ENCODE assay signal across 32 cellular contexts in genomic region chr6:41122373-41122772, GRCh38. TPM values are rescaled to one million over a fixed set of nuclear protein-coding genes. Genes with fewer than 3 reads are reported as not detected.
DNase-seq lines count a peak whose midpoint lies in the region; TF ChIP-seq lines count a peak whose summit lies in the region.
"Had no signal": no experiment of that assay in that cellular context is flagged by ENCODE, and none has a peak within 500 bp of the region (broad histone marks: within the 10 kb centered on the region; RNA-seq: fewer than 3 reads in every experiment).

No MANE protein-coding gene starts in this region.

- no peak overlapping the region for H3K4me3 Mint-ChIP-seq in HFFc6
- H3K4me3 Mint-ChIP-seq: activated CD4-positive, alpha-beta memory T cell treated with anti-CD3 and anti-CD28 coated beads, Interleukin-2, amount 10 ng/mL, durations not matched to agents 7 days and 5 days; activated naive CD8-positive, alpha-beta T cell treated with anti-CD3 and anti-CD28 coated beads, Interleukin-2, amount 10 ng/mL, durations not matched to agents 7 days and 5 days; effector memory CD8-positive, alpha-beta T cell; naive B cell; stimulated activated memory B cell treated with anti-CD40 and anti-IgM and Interleukin-4, amounts not matched to agents 10 μg/mL and 1 μg/mL and 100 μg/mL, for 72 hours had no signal

- H3K27me3 ChIP-seq in AG04450 (ENCODE audit: control insufficient read depth, insufficient read depth, low read length) (no peaks in the 10 kb centered on the region), smooth muscle cell (ENCODE audit: low read depth) (no peaks in the 10 kb centered on the region)
- H3K27me3 ChIP-seq in effector memory CD4-positive, alpha-beta T cell (replicated peaks; ENCODE audit: control insufficient read depth, insufficient read depth, low read length, poor library complexity, severe bottlenecking): no peaks in the 10 kb centered on the region
- H3K27me3 ChIP-seq: colonic mucosa, esophagus muscularis mucosa, SJSA1, spleen had no signal

- WGBS in smooth muscle cell (ENCODE audit: low lambda C conversion rate): 61% methylated on average over 1 of the region's 1 CpG

- CTCF ChIA-PET in AG04450 (lab: Charles Lee): no interaction called here

- H3K4me3 ChIP-seq in AG04450 (ENCODE audit: low read depth, low read length) (no peak overlapping the region), smooth muscle cell (no peak overlapping the region)
- H3K4me3 ChIP-seq in effector memory CD4-positive, alpha-beta T cell (ENCODE audit: insufficient read depth, low read depth, low read length, poor library complexity, severe bottlenecking): no peak overlapping the region
- H3K4me3 ChIP-seq: A549, colonic mucosa, esophagus muscularis mucosa, SJSA1, spleen had no signal

- H3K36me3 ChIP-seq in smooth muscle cell (ENCODE audit: low read depth): no peaks in the 10 kb centered on the region
- peaks cover 3% of the 10 kb centered on the region for H3K36me3 ChIP-seq in effector memory CD4-positive, alpha-beta T cell (ENCODE audit: control insufficient read depth, insufficient read depth, low read length)
- H3K36me3 ChIP-seq: colonic mucosa, SJSA1 had no signal

- H3K4me2 ChIP-seq in smooth muscle cell: no peak overlapping the region
- H3K4me2 ChIP-seq: A549 had no signal

- H2AFZ ChIP-seq in smooth muscle cell (ENCODE audit: low read depth): no peak overlapping the region

- no peaks in the 10 kb centered on the region for H3K4me1 Mint-ChIP-seq in HFFc6 (ENCODE audit: low read depth)
- H3K4me1 Mint-ChIP-seq: activated CD4-positive, alpha-beta memory T cell treated with anti-CD3 and anti-CD28 coated beads, Interleukin-2, amount 10 ng/mL, durations not matched to agents 7 days and 5 days; naive B cell; stimulated activated memory B cell treated with anti-CD40 and anti-IgM and Interleukin-4, amounts not matched to agents 10 μg/mL and 1 μg/mL and 100 μg/mL, for 72 hours had no signal

- no peak overlapping the region for H3K9ac ChIP-seq in smooth muscle cell (ENCODE audit: low read depth)

- no peak for TF ChIP-seq CTCF in AG04450 (IDR thresholded peaks at IDR 0.05; ENCODE audit: low read depth, low read length)
- no peak for TF ChIP-seq CTCF in HFFc6 (IDR thresholded peaks at IDR 0.05)
- no peak for TF ChIP-seq CTCF in smooth muscle cell (IDR thresholded peaks at IDR 0.05; ENCODE audit: borderline replicate concordance, insufficient read depth, poor library complexity, severe bottlenecking)

- no peaks in the 10 kb centered on the region for H3K9me3 Mint-ChIP-seq in HFFc6
- H3K9me3 Mint-ChIP-seq: activated CD4-positive, alpha-beta memory T cell treated with anti-CD3 and anti-CD28 coated beads, Interleukin-2, amount 10 ng/mL, durations not matched to agents 7 days and 5 days; activated naive CD8-positive, alpha-beta T cell treated with anti-CD3 and anti-CD28 coated beads, Interleukin-2, amount 10 ng/mL, durations not matched to agents 7 days and 5 days; effector memory CD8-positive, alpha-beta T cell; naive B cell; stimulated activated memory B cell treated with anti-CD40 and anti-IgM and Interleukin-4, amounts not matched to agents 10 μg/mL and 1 μg/mL and 100 μg/mL, for 72 hours had no signal

- peak; percentile 6 for DNase-seq in AG04450 (ENCODE audit: low read depth, low spot score)
- peak; percentile 19 for DNase-seq in HFFc6
- DNase-seq in astrocyte of the hippocampus (ENCODE audit: low read depth, low spot score): peak; percentile 17
- peak; percentile 27 for DNase-seq in kidney tubule cell (ENCODE audit: low spot score)
- no peak for DNase-seq in smooth muscle cell (lab: John Stamatoyannopoulos, UW; ENCODE audit: unreplicated experiment)
- DNase-seq in NCI-H2227 (lab: John Stamatoyannopoulos, UW; ENCODE audit: unreplicated experiment): no peak
- DNase-seq in SIG-M5 (lab: John Stamatoyannopoulos, UW): no peak
- DNase-seq in effector memory CD4-positive, alpha-beta T cell: no peak
- DNase-seq: activated CD4-positive, alpha-beta memory T cell treated with anti-CD3 and anti-CD28 coated beads, Interleukin-2, amount 10 ng/mL, durations not matched to agents 7 days and 5 days; activated CD4-positive, CD25-positive, alpha-beta regulatory T cell treated with anti-CD3 and anti-CD28 coated beads, Interleukin-2, amount 50 U/mL, for 72 hours; activated effector memory CD4-positive, alpha-beta T cell treated with Interleukin-2 at 50 U/mL for 16 hours; activated naive CD8-positive, alpha-beta T cell treated with anti-CD3 and anti-CD28 coated beads, Interleukin-2, amount 10 ng/mL, durations not matched to agents 7 days and 5 days; Caco-2; colonic mucosa; effector memory CD8-positive, alpha-beta T cell; mesendoderm; MM.1S; naive B cell; NCI-H1436; NCI-H526; nucleus accumbens; retina; spleen; stimulated activated CD4-positive, alpha-beta T cell treated with anti-CD3 and anti-CD28 coated beads, Interleukin-2, amount 100 ng/mL, for 48 hours; T-helper 1 cell had no signal

- H3K36me3 Mint-ChIP-seq in HFFc6 (ENCODE audit: low read depth): no peaks in the 10 kb centered on the region

- H3K27ac Mint-ChIP-seq in HFFc6: no peak overlapping the region
- H3K27ac Mint-ChIP-seq: activated CD4-positive, alpha-beta memory T cell treated with anti-CD3 and anti-CD28 coated beads, Interleukin-2, amount 10 ng/mL, durations not matched to agents 7 days and 5 days; activated naive CD8-positive, alpha-beta T cell treated with anti-CD3 and anti-CD28 coated beads, Interleukin-2, amount 10 ng/mL, durations not matched to agents 7 days and 5 days; effector memory CD8-positive, alpha-beta T cell; naive B cell; stimulated activated memory B cell treated with anti-CD40 and anti-IgM and Interleukin-4, amounts not matched to agents 10 μg/mL and 1 μg/mL and 100 μg/mL, for 72 hours had no signal

- H3K27me3 Mint-ChIP-seq in HFFc6 (ENCODE audit: insufficient read depth): peaks cover 3% of the 10 kb centered on the region; the same call in 1 of the 2 replicates
- H3K27me3 Mint-ChIP-seq: activated CD4-positive, alpha-beta memory T cell treated with anti-CD3 and anti-CD28 coated beads, Interleukin-2, amount 10 ng/mL, durations not matched to agents 7 days and 5 days; activated naive CD8-positive, alpha-beta T cell treated with anti-CD3 and anti-CD28 coated beads, Interleukin-2, amount 10 ng/mL, durations not matched to agents 7 days and 5 days; effector memory CD8-positive, alpha-beta T cell; naive B cell; stimulated activated memory B cell treated with anti-CD40 and anti-IgM and Interleukin-4, amounts not matched to agents 10 μg/mL and 1 μg/mL and 100 μg/mL, for 72 hours had no signal

- H3K4me1 ChIP-seq in smooth muscle cell (ENCODE audit: low read depth): no peaks in the 10 kb centered on the region
- no peaks in the 10 kb centered on the region for H3K4me1 ChIP-seq in effector memory CD4-positive, alpha-beta T cell (ENCODE audit: control insufficient read depth, insufficient read depth, low read length, poor library complexity, severe bottlenecking)
- H3K4me1 ChIP-seq: A549, Caco-2, colonic mucosa, esophagus muscularis mucosa, SJSA1, spleen had no signal

- no peaks in the 10 kb centered on the region for H3K79me2 ChIP-seq in smooth muscle cell (ENCODE audit: low read depth)

- no peaks in the 10 kb centered on the region for H4K20me1 ChIP-seq in smooth muscle cell (ENCODE audit: low read depth)

- H3K9me3 ChIP-seq in AG04450 (ENCODE audit: control insufficient read depth, insufficient read depth, low read length): no peaks in the 10 kb centered on the region
- H3K9me3 ChIP-seq in smooth muscle cell (replicated peaks; ENCODE audit: low read depth): no peaks in the 10 kb centered on the region
- H3K9me3 ChIP-seq in effector memory CD4-positive, alpha-beta T cell (ENCODE audit: control insufficient read depth, low read length): no peaks in the 10 kb centered on the region
- H3K9me3 ChIP-seq: A549, Caco-2, colonic mucosa, esophagus muscularis mucosa, SJSA1, spleen had no signal

- H3K27ac ChIP-seq in AG04450 (ENCODE audit: low read depth, low read length) (no peak overlapping the region), smooth muscle cell (ENCODE audit: low read depth) (no peak overlapping the region)
- H3K27ac ChIP-seq in effector memory CD4-positive, alpha-beta T cell (ENCODE audit: insufficient read depth, low read length, poor library complexity, severe bottlenecking): no peak overlapping the region
- H3K27ac ChIP-seq: A549, colonic mucosa, esophagus muscularis mucosa, SJSA1, spleen had no signal

- no peaks in the 10 kb centered on the region for H3F3A ChIP-seq in smooth muscle cell (ENCODE audit: low read depth)

- POLR2A ChIA-PET in AG04450 (lab: Yijun Ruan, JAX): no interaction called here

RNA-seq across cellular contexts. Expression of gene TREML1, which starts 31.8 kb away (rescaled TPM):
- polyA plus RNA-seq in AG04450 (2011; rRNA removed) (not detected in 2 replicates), smooth muscle cell (not detected in 2 replicates)
- not detected in 2 replicates for polyA minus RNA-seq in AG04450 (2011; rRNA and poly(A)+ RNA removed)
- total RNA-seq in HFFc6 (2021; fragmentation: NEBNext Ultra II Directional; extraction: Animal tissue kit (Norgen Biotek cat#: 25700)): not detected
- not detected in 2 replicates for total RNA-seq in smooth muscle cell
- total RNA-seq: activated CD4-positive, alpha-beta memory T cell treated with anti-CD3 and anti-CD28 coated beads, Interleukin-2, amount 10 ng/mL, durations not matched to agents 7 days and 5 days; activated naive CD8-positive, alpha-beta T cell treated with anti-CD3 and anti-CD28 coated beads, Interleukin-2, amount 10 ng/mL, durations not matched to agents 7 days and 5 days; Caco-2; colonic mucosa; Daoy; SJSA1; temporal lobe had no signal
- polyA plus RNA-seq: A549, BJ had no signal

RNA-seq across cellular contexts. Expression of gene TREM2, which starts 40.5 kb away (rescaled TPM):
- 0.07 and 0.11 TPM in 2 replicates for polyA plus RNA-seq in AG04450 (2011; rRNA removed)
- polyA minus RNA-seq in AG04450 (2011; rRNA and poly(A)+ RNA removed): not detected in 2 replicates
- not detected for total RNA-seq in HFFc6 (2021; fragmentation: NEBNext Ultra II Directional; extraction: Animal tissue kit (Norgen Biotek cat#: 25700))
- not detected in 2 replicates for total RNA-seq in smooth muscle cell
- 0.24 TPM in 1 of 2 replicates, not detected in the other for polyA plus RNA-seq in smooth muscle cell
- total RNA-seq: activated CD4-positive, alpha-beta memory T cell treated with anti-CD3 and anti-CD28 coated beads, Interleukin-2, amount 10 ng/mL, durations not matched to agents 7 days and 5 days; Caco-2; Daoy; SJSA1 had no signal
- polyA plus RNA-seq: A549, BJ had no signal

RNA-seq across cellular contexts. Expression of gene NFYA, which starts 49.6 kb away (rescaled TPM):
- polyA plus RNA-seq in AG04450 (2011; rRNA removed): 10.1 and 13.4 TPM in 2 replicates
- 31.1 and 31.9 TPM in 2 replicates for polyA minus RNA-seq in AG04450 (2011; rRNA and poly(A)+ RNA removed)
- 10 to 100 TPM; 14.9 to 20.0 (median 16.7) TPM for total RNA-seq in HFFc6 (2021; fragmentation: NEBNext Ultra II Directional; extraction: Animal tissue kit (Norgen Biotek cat#: 25700))
- total RNA-seq in smooth muscle cell: 40.2 and 43.5 TPM in 2 replicates
- 20.6 and 22.4 TPM in 2 replicates for polyA plus RNA-seq in smooth muscle cell

RNA-seq across cellular contexts. Expression of gene OARD1, which starts 50.2 kb away (rescaled TPM):
- polyA plus RNA-seq in AG04450 (2011; rRNA removed) (7.0 and 10.0 TPM in 2 replicates), smooth muscle cell (21.2 and 27.2 TPM in 2 replicates)
- 2.8 and 5.8 TPM in 2 replicates for polyA minus RNA-seq in AG04450 (2011; rRNA and poly(A)+ RNA removed)
- 10 to 100 TPM; 10.9 to 14.2 (median 11.8) TPM for total RNA-seq in HFFc6 (2021; fragmentation: NEBNext Ultra II Directional; extraction: Animal tissue kit (Norgen Biotek cat#: 25700))
- 15.0 and 18.5 TPM in 2 replicates for total RNA-seq in smooth muscle cell

Comparison
In these comparisons a context has a peak if more than half of its experiments do, and no peak if none do; other contexts are left out.
1. DNase-seq: peak in AG04450 (single experiment), HFFc6 (single experiment), astrocyte of the hippocampus (single experiment) and kidney tubule cell (single experiment); none in smooth muscle cell (single experiment), NCI-H2227 (single experiment), SIG-M5 (single experiment) and effector memory CD4-positive, alpha-beta T cell (0 of 3).